ENCODE assay signal across 13 cellular contexts in genomic region chr9:37029776-37030590, GRCh38. TPM values are rescaled to one million over a fixed set of nuclear protein-coding genes. Genes with fewer than 3 reads are reported as not detected.
DNase-seq lines count a peak whose midpoint lies in the region; ATAC-seq and TF ChIP-seq lines count a peak whose summit lies in the region.
"Had no signal": no experiment of that assay in that cellular context is flagged by ENCODE, and none has a peak within 500 bp of the region (broad histone marks: within the 10 kb centered on the region; RNA-seq: fewer than 3 reads in every experiment).

No MANE protein-coding gene starts in this region.

- H3K27ac ChIP-seq in ACC112 (ENCODE audit: low read depth, low read length) (no peak overlapping the region), OCI-LY7 (ENCODE audit: low read depth, low read length, poor library complexity, severe bottlenecking) (peak overlapping the region; percentile 95)
- H3K27ac ChIP-seq: cardiac muscle cell, testis had no signal

- no peaks in the 10 kb centered on the region for H3K9me2 ChIP-seq in OCI-LY7 (ENCODE audit: insufficient read depth, low read length)

- H3K9me3 ChIP-seq in OCI-LY7 (ENCODE audit: low read length) = no peaks in the 10 kb centered on the region
- H3K9me3 ChIP-seq: testis had no signal

- ATAC-seq in GM21723 (IDR thresholded peaks at IDR 0.05; ENCODE audit: unreplicated experiment) = no peak
- no peak for ATAC-seq in GM19397 (IDR thresholded peaks at IDR 0.05; ENCODE audit: unreplicated experiment)

- no TSS peak for BruUV-seq in OCI-LY7 (replicated peaks; lab: Mats Ljungman, UMichigan)

- H2AFZ ChIP-seq in ACC112 (ENCODE audit: low read length, unreplicated experiment) (no peak overlapping the region), OCI-LY7 (ENCODE audit: low read length) (no peak overlapping the region; the same call in 1 of the 2 replicates)

- H3K4me1 ChIP-seq in ACC112 (ENCODE audit: control insufficient read depth, insufficient read depth, low read length, unreplicated experiment) (peaks cover 9% of the 10 kb centered on the region), OCI-LY7 (ENCODE audit: insufficient read depth, low read length, poor library complexity, severe bottlenecking) (peaks cover 59% of the 10 kb centered on the region)

- in situ Hi-C loops in GM13977 (cut with MboI; ENCODE audit: low pct_unique_long_range_greater_than_20kb, low sequenced_read_pairs, unreplicated experiment) = loop anchor here (10.0 kb wide), 1 partner anchor 275 kb away; no protein-coding TSS in a partner anchor

- H4K20me1 ChIP-seq in OCI-LY7 (ENCODE audit: insufficient read depth, low read length) = peaks cover 37% of the 10 kb centered on the region

- CTCF ChIA-PET in OCI-LY7 (lab: Charles Lee; ENCODE audit: unreplicated experiment) = interaction anchor here (0.6 to 1.3 kb wide), 3 partner anchors 31 to 383 kb away, joined by 3 to 4 read pairs (median 4); no protein-coding TSS in a partner anchor

- peak overlapping the region; percentile 57 for H3K4me3 ChIP-seq in ACC112 (ENCODE audit: low read depth, low read length)
- H3K4me3 ChIP-seq in OCI-LY7 (ENCODE audit: low read depth, low read length, poor library complexity, severe bottlenecking) = peak overlapping the region; percentile 88
- H3K4me3 ChIP-seq in iPS-11a (ENCODE audit: low read depth, low read length) = peak overlapping the region; percentile 35
- H3K4me3 ChIP-seq: cardiac muscle cell, testis had no signal

- intact Hi-C loops in OCI-LY7 (cut with micrococcal nuclease; ENCODE audit: unreplicated experiment) = loop anchor here (1.0 to 5.0 kb wide), 4 partner anchors 26 to 342 kb away; no protein-coding TSS in a partner anchor

- H3K4me2 ChIP-seq in OCI-LY7 (ENCODE audit: low read length) = peak overlapping the region; percentile 81

- POLR2A ChIA-PET in OCI-LY7 (lab: Charles Lee) = interaction anchor here (0.7 to 2.0 kb wide), 9 partner anchors 10 to 272 kb away, joined by 3 to 9 read pairs (median 5); no protein-coding TSS in a partner anchor

- H3K36me3 ChIP-seq in ACC112 (ENCODE audit: insufficient read depth, low read length) = no peaks in the 10 kb centered on the region
- H3K36me3 ChIP-seq in OCI-LY7 (ENCODE audit: insufficient read depth, low read length) = peaks cover 52% of the 10 kb centered on the region
- H3K36me3 ChIP-seq: cardiac muscle cell had no signal

- DNase-seq in GM13977 (ENCODE audit: low spot score) (peak; percentile 46), OCI-LY7 (ENCODE audit: low spot score) (peak; percentile 32), NCI-H748 (lab: John Stamatoyannopoulos, UW; ENCODE audit: unreplicated experiment) (no peak), HT-29 (ENCODE audit: low spot score) (no peak)
- DNase-seq: activated CD8-positive, alpha-beta memory T cell treated with anti-CD3 and anti-CD28 coated beads for 24 hours; SHP77; testis had no signal

- H3K79me2 ChIP-seq in ACC112 (ENCODE audit: control insufficient read depth, insufficient read depth, low read length, unreplicated experiment) = no peaks in the 10 kb centered on the region
- H3K79me2 ChIP-seq in OCI-LY7 (ENCODE audit: insufficient read depth, low read depth, low read length) = peaks cover 90% of the 10 kb centered on the region

- H3K27me3 ChIP-seq in ACC112 (ENCODE audit: insufficient read depth, low read length) = peaks cover 100% of the 10 kb centered on the region

- TF ChIP-seq CTCF in GM13977 (IDR thresholded peaks at IDR 0.05; ENCODE audit: extremely low read depth, insufficient read depth, missing control alignments) (no peak), OCI-LY7 (conservative IDR thresholded peaks at IDR 0.05; ENCODE audit: low read length) (no peak)

RNA-seq across cellular contexts. Expression of gene PAX5, which starts 4.1 kb away (rescaled TPM):
- 50.4 and 62.5 TPM in 2 replicates for total RNA-seq in OCI-LY7 (2014; rRNA removed; shearing (Covaris generic))
- total RNA-seq in OCI-LY7 (2022) = 141 and 148 TPM in 2 replicates
- not detected in 2 replicates for total RNA-seq in HT-29 (2014; rRNA removed; shearing (Covaris generic))
- total RNA-seq: cardiac muscle cell, fibroblast of villous mesenchyme had no signal

Comparison
In these comparisons a context has a peak if more than half of its experiments do, and no peak if none do; other contexts are left out.
1. H3K4me3 ChIP-seq: peak in every context shown above with its lines; median percentile 88 in OCI-LY7; 57 in ACC112; 35 in iPS-11a.
2. DNase-seq: peak in GM13977 (single experiment) and OCI-LY7 (single experiment); none in NCI-H748 (single experiment) and HT-29 (single experiment).
3. RNA of gene PAX5, which starts 4.1 kb away (total RNA-seq): 50.4 to 148 TPM in OCI-LY7; not detected in HT-29; every median in the first group is over 10 times any median in the second.